ENCODE assay signal across 21 cellular contexts in the genomic region with DNA sequence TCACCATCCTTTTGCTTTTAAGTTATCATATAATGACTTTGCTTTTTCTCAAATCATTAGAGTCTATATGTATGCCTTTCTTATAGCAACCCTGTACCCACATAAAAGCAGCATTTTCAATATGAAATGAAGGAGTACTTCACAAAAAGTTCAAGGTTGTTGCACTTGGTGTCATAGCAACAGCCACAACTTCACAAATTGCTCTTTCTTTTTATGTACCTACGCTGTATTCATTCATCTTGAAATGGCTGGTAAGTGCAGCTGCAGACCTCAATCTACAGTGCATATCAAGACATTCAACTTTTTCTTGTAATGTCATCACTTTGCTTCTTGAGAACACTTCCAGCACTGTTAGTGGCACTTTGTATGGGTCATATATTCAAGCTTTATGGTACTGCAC.
"Had no signal": no experiment of that assay in that cellular context is flagged by ENCODE, and none has a peak within 500 bp of the region (broad histone marks: within the 10 kb centered on the region; RNA-seq: fewer than 3 reads in every experiment).

No MANE protein-coding gene starts in this region.

- H3K36me3 ChIP-seq: right lobe of liver, vagina had no signal

- ATAC-seq: left colon; left ventricle myocardium superior; psoas muscle; right lobe of liver; stimulated activated effector memory CD8-positive, alpha-beta T cell treated with anti-CD3 and anti-CD28 coated beads, Interleukin-12 subunit alpha, Interleukin-12 subunit beta, amount 100 ng/mL, for 72 hours; stimulated activated naive CD8-positive, alpha-beta T cell treated with anti-CD3 and anti-CD28 coated beads, Interleukin-15, Interleukin-2, amounts not matched to agents 100 U/mL and 50 U/mL, for 24 hours had no signal

- H3K27me3 ChIP-seq: esophagus squamous epithelium, right lobe of liver, suprapubic skin, tibial artery, upper lobe of left lung, vagina had no signal

- H3K9me3 ChIP-seq: esophagus squamous epithelium, neutrophil, psoas muscle, right lobe of liver, suprapubic skin, tibial artery, upper lobe of left lung, vagina had no signal

- H3K9me3 Mint-ChIP-seq: stimulated activated effector memory CD8-positive, alpha-beta T cell treated with anti-CD3 and anti-CD28 coated beads, Interleukin-12 subunit alpha, Interleukin-12 subunit beta, amount 100 ng/mL, for 72 hours had no signal

- H3K4me1 Mint-ChIP-seq: naive B cell; stimulated activated effector memory CD8-positive, alpha-beta T cell treated with anti-CD3 and anti-CD28 coated beads, Interleukin-12 subunit alpha, Interleukin-12 subunit beta, amount 100 ng/mL, for 72 hours had no signal

- DNase-seq: dermis blood vessel endothelial cell; esophagus squamous epithelium; foreskin fibroblast; kidney; left colon; left ventricle myocardium superior; mesenchymal stem cell; naive B cell; psoas muscle; retina; right lobe of liver; stimulated activated CD4-positive, alpha-beta T cell treated with anti-CD3 and anti-CD28 coated beads, Interleukin-4, amount 100 ng/mL, for 1 hour; stimulated activated CD8-positive, alpha-beta memory T cell treated with anti-CD3 and anti-CD28 coated beads, Interleukin-4, amount 100 ng/mL, for 48 hours; stimulated activated naive CD8-positive, alpha-beta T cell treated with anti-CD3 and anti-CD28 coated beads, Interleukin-15, Interleukin-2, amounts not matched to agents 100 U/mL and 50 U/mL, for 24 hours; tibial artery; upper lobe of left lung had no signal

- H3K27ac ChIP-seq: esophagus squamous epithelium, neutrophil, psoas muscle, right lobe of liver, suprapubic skin, tibial artery, upper lobe of left lung, vagina had no signal

- H3K4me3 Mint-ChIP-seq: naive B cell; stimulated activated effector memory CD8-positive, alpha-beta T cell treated with anti-CD3 and anti-CD28 coated beads, Interleukin-12 subunit alpha, Interleukin-12 subunit beta, amount 100 ng/mL, for 72 hours had no signal

- H3K4me1 ChIP-seq: esophagus squamous epithelium, psoas muscle, right lobe of liver, suprapubic skin, tibial artery, upper lobe of left lung had no signal

- H3K4me3 ChIP-seq: esophagus squamous epithelium, lung, psoas muscle, right lobe of liver, suprapubic skin, tibial artery, upper lobe of left lung, vagina had no signal

- H3K27ac Mint-ChIP-seq: naive B cell; stimulated activated effector memory CD8-positive, alpha-beta T cell treated with anti-CD3 and anti-CD28 coated beads, Interleukin-12 subunit alpha, Interleukin-12 subunit beta, amount 100 ng/mL, for 72 hours had no signal
